22 cellular contexts compared by ENCODE assay signal in genomic region chr9:129637673-129638439, GRCh38. TPM values are rescaled to one million over a fixed set of nuclear protein-coding genes. Genes with fewer than 3 reads are reported as not detected.
A peak's percentile ranks its signal among the peaks of the same experiment; 100 is the strongest.
DNase-seq lines count a peak whose midpoint lies in the region; ATAC-seq, FAIRE-seq and TF ChIP-seq lines count a peak whose summit lies in the region.
"Had no signal": no experiment of that assay in that cellular context is flagged by ENCODE, and none has a peak within 500 bp of the region (broad histone marks: within the 10 kb centered on the region; RNA-seq: fewer than 3 reads in every experiment).

No MANE protein-coding gene starts in this region.

- no peak overlapping the region for H2BK5ac ChIP-seq in IMR-90 (ENCODE audit: low read depth, low read length, poor library complexity, severe bottlenecking)

- H2BK120ac ChIP-seq in IMR-90 (ENCODE audit: low read depth, low read length), result no peak overlapping the region

- no peak overlapping the region for H4K91ac ChIP-seq in IMR-90 (ENCODE audit: insufficient read depth, low read depth, low read length)

- TF ChIP-seq RAD21 in IMR-90 (IDR thresholded peaks at IDR 0.05; ENCODE audit: low read length) (no peak), K562 (CRISPR knock-in tag; conservative IDR thresholded peaks at IDR 0.05 in 1 of 2, IDR thresholded peaks at IDR 0.05 in 1 of 2) (no peak)

- dilution Hi-C loops in IMR-90 (cut with HindIII; ENCODE audit: low sequenced_read_pairs, unreplicated experiment), result no loop called here

- FAIRE-seq in K562 (lab: Jason Lieb, UNC), result no peak
- FAIRE-seq: islet of Langerhans had no signal

- H3K9ac ChIP-seq in IMR-90 (ENCODE audit: low read depth, low read length) (no peak overlapping the region), K562 (ENCODE audit: insufficient read depth in 1 of 2, low read depth in 2 of 2, low read length in 2 of 2) (no peak overlapping the region)

- no peak overlapping the region for H3K4ac ChIP-seq in IMR-90 (ENCODE audit: low read depth, low read length)

- H2AK5ac ChIP-seq in IMR-90 (ENCODE audit: low read depth, low read length), result no peak overlapping the region

- intact Hi-C loops in Right ventricle myocardium superior (cut with DNase I) (no loop called here), IMR-90 (cut with micrococcal nuclease) (no loop called here), K562 (cut with micrococcal nuclease) (no loop called here), spleen (cut with DNase I; ENCODE audit: low total_unique reads) (no loop called here)

- no peak overlapping the region for H3K56ac ChIP-seq in IMR-90 (ENCODE audit: extremely low read depth, insufficient read depth, low read length)

- H4K20me1 ChIP-seq in IMR-90 (ENCODE audit: insufficient read depth, low read length) (peaks cover 82% of the 10 kb centered on the region), K562 (replicated peaks; ENCODE audit: control insufficient read depth, insufficient read depth, low read length) (peaks cover 25% of the 10 kb centered on the region)

- H3K9me1 ChIP-seq in IMR-90 (ENCODE audit: insufficient read depth, low read length) (0 out of 2 replicates have a peak, but pooled peaks cover under 1% of the 10 kb centered on the region), K562 (ENCODE audit: control insufficient read depth, insufficient read depth, low read length) (no peaks in the 10 kb centered on the region)

- TF ChIP-seq POLR2A in IMR-90 (IDR thresholded peaks at IDR 0.05; ENCODE audit: low read depth, low read length), result no peak
- 0 out of 2 replicates have a peak, but pooled peaks have one; percentile 1 for TF ChIP-seq POLR2A in K562 (conservative IDR thresholded peaks at IDR 0.05)
- no peak for TF ChIP-seq POLR2A in spleen (IDR thresholded peaks at IDR 0.05)

- no peak overlapping the region for H4K5ac ChIP-seq in IMR-90 (ENCODE audit: low read depth, low read length)

- H3K4me1 ChIP-seq in cardiac muscle cell (ENCODE audit: low read depth), result peaks cover 8% of the 10 kb centered on the region
- peaks cover 15% of the 10 kb centered on the region for H3K4me1 ChIP-seq in IMR-90 (ENCODE audit: control insufficient read depth, insufficient read depth, low read length)
- peaks cover 0 to 41% of the 10 kb centered on the region in 2 experiments; a peak in 3 of 5 replicates for H3K4me1 ChIP-seq in K562 (replicated peaks in 1 of 2; ENCODE audit: control insufficient read depth in 2 of 2, insufficient read depth in 2 of 2, low read length in 2 of 2)
- peaks cover 15 to 92% (median 55%) of the 10 kb centered on the region in 6 donors for H3K4me1 ChIP-seq in spleen

- H3K9me3 ChIP-seq in cardiac muscle cell (ENCODE audit: low read depth), result no peaks in the 10 kb centered on the region
- no peaks in the 10 kb centered on the region for H3K9me3 ChIP-seq in IMR-90 (ENCODE audit: control insufficient read depth, insufficient read depth, low read length)
- no peaks in the 10 kb centered on the region for H3K9me3 ChIP-seq in K562 (replicated peaks; ENCODE audit: control insufficient read depth, insufficient read depth, low read depth, low read length)
- H3K9me3 ChIP-seq in spleen, result no peaks in the 10 kb centered on the region
- H3K9me3 ChIP-seq: ascending aorta, esophagus muscularis mucosa, heart left ventricle, testis had no signal

- no peak overlapping the region for H4K8ac ChIP-seq in IMR-90 (ENCODE audit: low read depth in 2 of 2, low read length in 2 of 2)

- H2BK15ac ChIP-seq in IMR-90 (ENCODE audit: low read depth, low read length), result no peak overlapping the region

- CTCF ChIA-PET in IMR-90 (lab: Yijun Ruan, JAX), result interaction anchor here (0.8 kb wide), 1 partner anchor 15 kb away, joined by 3 read pairs; no protein-coding TSS in a partner anchor
- CTCF ChIA-PET in K562 (lab: Yijun Ruan, JAX; ENCODE audit: low intra/inter-chr PET ratio), result no interaction called here

- H3K23ac ChIP-seq in IMR-90 (ENCODE audit: low read depth, low read length), result no peak overlapping the region

- in situ Hi-C loops in IMR-90 (cut with MboI; ENCODE audit: low sequenced_read_pairs) (no loop called here), K562 (cut with MboI) (no loop called here)

- H3K4me3 ChIP-seq in cardiac muscle cell (no peak overlapping the region), IMR-90 (ENCODE audit: insufficient read depth, low read depth, low read length) (no peak overlapping the region), K562 (no peak overlapping the region), spleen (no peak overlapping the region)
- H3K4me3 ChIP-seq: ascending aorta, esophagus muscularis mucosa, heart left ventricle, PC-9, testis had no signal

- no peak overlapping the region for H3K14ac ChIP-seq in IMR-90 (replicated peaks; ENCODE audit: low read depth, low read length)

- peaks cover 20% of the 10 kb centered on the region for H3K79me2 ChIP-seq in K562 (ENCODE audit: control insufficient read depth, insufficient read depth, low read length)

- TF ChIP-seq EP300 in K562 (IDR thresholded peaks at IDR 0.05; ENCODE audit: low read length), result no peak

- DNase-seq in cardiac muscle cell (ENCODE audit: low read depth in 1 of 2, low spot score in 1 of 2), result no peak
- no peak for DNase-seq in Right ventricle myocardium superior
- no peak for DNase-seq in IMR-90
- DNase-seq in K562 (ENCODE audit: extremely low read depth in 1 of 4, low spot score in 3 of 4), result no peak
- no peak for DNase-seq in spleen
- DNase-seq: activated CD8-positive, alpha-beta memory T cell treated with anti-CD3 and anti-CD28 coated beads, Interleukin-2, amount 50 U/mL, for 4 hours; heart left ventricle; MM.1S; NCI-H1930; NCI-H524; occipital lobe; PC-9; stimulated activated CD4-positive, alpha-beta T cell treated with anti-CD3 and anti-CD28 coated beads, Interleukin-4, amount 100 ng/mL, for 1 hour; stimulated activated CD8-positive, alpha-beta memory T cell treated with anti-CD3 and anti-CD28 coated beads, Interleukin-4, amount 100 ng/mL, for 48 hours; testis; WERI-Rb-1 had no signal

- H3K27me3 ChIP-seq in cardiac muscle cell (no peaks in the 10 kb centered on the region), IMR-90 (ENCODE audit: control insufficient read depth, insufficient read depth, low read length) (no peaks in the 10 kb centered on the region), K562 (ENCODE audit: control insufficient read depth in 2 of 2, insufficient read depth in 2 of 2, low read length in 2 of 2) (no peaks in the 10 kb centered on the region), spleen (replicated peaks in 1 of 7) (no peaks in the 10 kb centered on the region)
- H3K27me3 ChIP-seq: ascending aorta, esophagus muscularis mucosa, heart left ventricle, testis had no signal

- no peak for ATAC-seq in Right ventricle myocardium superior (ENCODE audit: poor library complexity)
- no peak for ATAC-seq in IMR-90 (ENCODE audit: low read depth)
- no peak for ATAC-seq in K562
- ATAC-seq in HG02938 (IDR thresholded peaks at IDR 0.05; ENCODE audit: unreplicated experiment), result no peak
- ATAC-seq in HG03045 (IDR thresholded peaks at IDR 0.05; ENCODE audit: unreplicated experiment), result no peak
- ATAC-seq in HG03196 (IDR thresholded peaks at IDR 0.05; ENCODE audit: unreplicated experiment), result no peak
- ATAC-seq: heart left ventricle had no signal

- H2AFZ ChIP-seq in IMR-90 (replicated peaks; ENCODE audit: low read length, poor library complexity), result peak overlapping the region; percentile 51
- no peak overlapping the region for H2AFZ ChIP-seq in K562 (ENCODE audit: low read depth, low read length)
- H2AFZ ChIP-seq: PC-9 had no signal

- peak overlapping the region; percentile 16 for H3K27ac ChIP-seq in cardiac muscle cell
- H3K27ac ChIP-seq in IMR-90 (ENCODE audit: insufficient read depth, low read length), result no peak overlapping the region
- H3K27ac ChIP-seq in K562 (ENCODE audit: extremely low read depth, low read depth, low read length), result no peak overlapping the region
- H3K27ac ChIP-seq in spleen, result peak overlapping the region in 5 of 8 donors; percentile 49 to 67 (median 58)
- H3K27ac ChIP-seq: ascending aorta, heart left ventricle, PC-9, WERI-Rb-1 had no signal

- H3K36me3 ChIP-seq in cardiac muscle cell, result peaks cover 25% of the 10 kb centered on the region
- H3K36me3 ChIP-seq in IMR-90 (ENCODE audit: control insufficient read depth, insufficient read depth, low read length), result peaks cover 57% of the 10 kb centered on the region
- H3K36me3 ChIP-seq in K562 (ENCODE audit: control insufficient read depth, insufficient read depth, low read length), result peaks cover 67% of the 10 kb centered on the region; the same call in 2 of the 3 replicates
- peaks cover 0 to 71% (median 65%) of the 10 kb centered on the region in 6 donors for H3K36me3 ChIP-seq in spleen

- H3K4me2 ChIP-seq in IMR-90 (ENCODE audit: low read depth, low read length), result no peak overlapping the region
- H3K4me2 ChIP-seq in K562 (ENCODE audit: insufficient read depth, low read length), result no peak overlapping the region
- H3K4me2 ChIP-seq: PC-9 had no signal

- peaks cover 14 to 84% of the 10 kb centered on the region in 2 experiments for H3K79me1 ChIP-seq in IMR-90 (ENCODE audit: low read depth in 1 of 2, low read length in 2 of 2)

- TF ChIP-seq CTCF in cardiac muscle cell (IDR thresholded peaks at IDR 0.05; ENCODE audit: low read depth, low read length) (no peak), IMR-90 (conservative IDR thresholded peaks at IDR 0.05; ENCODE audit: low read depth, low read length) (no peak), K562 (IDR thresholded peaks at IDR 0.05 in 2 of 3, conservative IDR thresholded peaks at IDR 0.05 in 1 of 3; ENCODE audit: insufficient read depth in 2 of 3, low read depth in 1 of 3, low read length in 3 of 3) (no peak), spleen (IDR thresholded peaks at IDR 0.05 in 8 of 11, conservative IDR thresholded peaks at IDR 0.05 in 3 of 11) (no peak)

- H3K18ac ChIP-seq in IMR-90 (ENCODE audit: low read depth, low read length), result no peak overlapping the region

- no peak overlapping the region for H2BK20ac ChIP-seq in IMR-90 (ENCODE audit: low read depth, low read length)

- WGBS in IMR-90 (ENCODE audit: extremely low coverage in 2 of 2, insufficient read length in 1 of 2), 2 experiments, result 88% methylated on average over 17 of the region's 29 CpGs; no CpG with 5 or more reads in 1 of the 2 experiments
- 85% methylated on average over 29 of the region's 29 CpGs for WGBS in K562 (ENCODE audit: insufficient coverage, low coverage, missing lambda C conversion rate)
- 71 to 84% (median 77%) methylated on average over 24 to 29 of the region's 29 CpGs for WGBS in spleen, 5 donors

- BruUV-seq in IMR-90 (replicated peaks; lab: Mats Ljungman, UMichigan), result TSS peak; percentile 22
- BruUV-seq in K562 (replicated peaks; lab: Mats Ljungman, UMichigan), result no TSS peak

- POLR2A ChIA-PET in IMR-90 (lab: Charles Lee; ENCODE audit: unreplicated experiment), result no interaction called here
- POLR2A ChIA-PET in K562 (lab: Yijun Ruan, JAX), result interaction anchor here (0.5 to 2.3 kb wide), 5 partner anchors 9 to 57 kb away, joined by 3 to 11 read pairs (median 3); partner anchors contain the start of gene NTMT1

- H2AK9ac ChIP-seq in IMR-90 (replicated peaks; ENCODE audit: low read depth, low read length, poor library complexity), result peak overlapping the region; percentile 62

RNA-seq across cellular contexts. Expression of gene ASB6, which starts 4.1 kb away (rescaled TPM):
- total RNA-seq in cardiac muscle cell (23.9 and 24.0 TPM in 2 replicates), Right ventricle myocardium superior (7.9 TPM), IMR-90 (2012; rRNA removed) (9.4 and 9.7 TPM in 2 replicates), K562 (2014; rRNA removed) (12.4 and 15.8 TPM in 2 replicates), K562 (2014; rRNA removed; fragmentation: Illumina TruSeq; extraction: Trizol) (4.1 and 4.9 TPM in 2 replicates), K562 (2015; rRNA removed; fragmentation: Illumina TruSeq; extraction: Trizol) (8.6 TPM in 2 replicates), K562 (2021) (17.1 and 17.3 TPM in 2 replicates), spleen (10 to 100 TPM; 17.2 to 30.8 (median 22.3) TPM)
- polyA plus RNA-seq in cardiac muscle cell (15.0 and 25.2 TPM in 2 replicates), IMR-90 (2012; rRNA removed) (28.9 and 31.4 TPM in 2 replicates), K562 (2011; rRNA removed) (11.3 and 13.1 TPM in 2 replicates), K562 (2014; fragmentation: Illumina TruSeq; extraction: Trizol) (12.8 and 13.1 TPM in 2 replicates), K562 (2014; fragmentation: Nextera tagmentation; extraction: Ambion mirVana) (1 to 10 TPM in 1 of 2 experiments, under 1 TPM in 1; 0.92 to 1.1 TPM), K562 (2014; rRNA removed) (17.8 and 19.5 TPM in 2 replicates), spleen (10 to 100 TPM; 11.5 to 23.2 (median 17.8) TPM)
- polyA plus RNA-seq in IMR-90 (2012; cell fraction: cytosol; rRNA removed), result 22.2 and 27.8 TPM in 2 replicates
- polyA plus RNA-seq in IMR-90 (2012; cell fraction: nucleus; rRNA removed; ENCODE audit: low replicate concordance), result 42.0 and 79.1 TPM in 2 replicates
- 8.0 and 24.6 TPM in 2 replicates for total RNA-seq in K562 (2011; cell fraction: chromatin; rRNA removed; ENCODE audit: low replicate concordance)
- total RNA-seq in K562 (2011; cell fraction: nucleolus; rRNA removed), result 20.2 and 20.4 TPM in 2 replicates
- 10.2 and 12.6 TPM in 2 replicates for total RNA-seq in K562 (2011; cell fraction: nucleoplasm; rRNA removed)
- 10.5 and 18.2 TPM in 2 replicates for polyA plus RNA-seq in K562 (2011; cell fraction: cytosol; rRNA removed)
- 26.0 and 42.0 TPM in 2 replicates for polyA plus RNA-seq in K562 (2011; cell fraction: nucleus; rRNA removed)
- 11.4 and 12.4 TPM in 2 replicates for polyA plus RNA-seq in K562 (2012)
- polyA minus RNA-seq in K562 (2011; rRNA and poly(A)+ RNA removed), result 3.6 and 4.9 TPM in 2 replicates
- polyA minus RNA-seq in K562 (2011; cell fraction: cytosol; rRNA and poly(A)+ RNA removed), result 5.0 and 6.1 TPM in 2 replicates
- polyA minus RNA-seq in K562 (2011; cell fraction: nucleus; rRNA and poly(A)+ RNA removed), result 7.3 and 9.0 TPM in 2 replicates

RNA-seq across cellular contexts. Expression of gene NTMT1, which starts 11.9 kb away (rescaled TPM):
- total RNA-seq in cardiac muscle cell (35.2 and 36.1 TPM in 2 replicates), Right ventricle myocardium superior (66.7 TPM), IMR-90 (2012; rRNA removed) (67.8 and 68.1 TPM in 2 replicates), K562 (2014; rRNA removed) (116 and 120 TPM in 2 replicates), K562 (2014; rRNA removed; fragmentation: Illumina TruSeq; extraction: Trizol) (49.6 and 59.2 TPM in 2 replicates), K562 (2015; rRNA removed; fragmentation: Illumina TruSeq; extraction: Trizol) (74.3 and 78.1 TPM in 2 replicates), K562 (2021) (108 and 110 TPM in 2 replicates), spleen (10 to 100 TPM; 22.8 to 49.3 (median 35.8) TPM)
- polyA plus RNA-seq in cardiac muscle cell (77.6 and 86.0 TPM in 2 replicates), IMR-90 (2012; rRNA removed) (88.1 and 108 TPM in 2 replicates), K562 (2011; rRNA removed) (74.7 and 79.2 TPM in 2 replicates), K562 (2014; fragmentation: Illumina TruSeq; extraction: Trizol) (80.6 and 113 TPM in 2 replicates), K562 (2014; fragmentation: Nextera tagmentation; extraction: Ambion mirVana) (10 to 100 TPM; 42.1 to 67.0 TPM), K562 (2014; rRNA removed) (111 and 121 TPM in 2 replicates), spleen (10 to 100 TPM; 24.8 to 50.5 (median 39.1) TPM)
- 57.5 and 92.6 TPM in 2 replicates for polyA plus RNA-seq in IMR-90 (2012; cell fraction: cytosol; rRNA removed)
- polyA plus RNA-seq in IMR-90 (2012; cell fraction: nucleus; rRNA removed; ENCODE audit: low replicate concordance), result 56.2 and 66.4 TPM in 2 replicates
- total RNA-seq in K562 (2011; cell fraction: chromatin; rRNA removed; ENCODE audit: low replicate concordance), result 28.6 and 94.1 TPM in 2 replicates
- total RNA-seq in K562 (2011; cell fraction: nucleolus; rRNA removed), result 70.3 and 71.4 TPM in 2 replicates
- total RNA-seq in K562 (2011; cell fraction: nucleoplasm; rRNA removed), result 51.0 and 57.9 TPM in 2 replicates
- 89.1 and 124 TPM in 2 replicates for polyA plus RNA-seq in K562 (2011; cell fraction: cytosol; rRNA removed)
- 42.9 and 47.3 TPM in 2 replicates for polyA plus RNA-seq in K562 (2011; cell fraction: nucleus; rRNA removed)
- polyA plus RNA-seq in K562 (2012), result 42.1 and 72.6 TPM in 2 replicates
- 34.5 and 60.2 TPM in 2 replicates for polyA minus RNA-seq in K562 (2011; rRNA and poly(A)+ RNA removed)
- 23.4 and 42.2 TPM in 2 replicates for polyA minus RNA-seq in K562 (2011; cell fraction: cytosol; rRNA and poly(A)+ RNA removed)
- 14.7 and 15.7 TPM in 2 replicates for polyA minus RNA-seq in K562 (2011; cell fraction: nucleus; rRNA and poly(A)+ RNA removed)

RNA-seq across cellular contexts. Expression of gene C9orf50, which starts 17.0 kb away (rescaled TPM):
- 1.8 and 2.5 TPM in 2 replicates for total RNA-seq in cardiac muscle cell
- polyA plus RNA-seq in cardiac muscle cell, result 2.9 and 4.3 TPM in 2 replicates
- not detected for total RNA-seq in Right ventricle myocardium superior
- total RNA-seq in IMR-90 (2012; rRNA removed), result not detected in 2 replicates
- 0.09 and 0.20 TPM in 2 replicates for polyA plus RNA-seq in IMR-90 (2012; rRNA removed)
- polyA plus RNA-seq in IMR-90 (2012; cell fraction: cytosol; rRNA removed), result 0.06 and 0.19 TPM in 2 replicates
- polyA plus RNA-seq in IMR-90 (2012; cell fraction: nucleus; rRNA removed; ENCODE audit: low replicate concordance), result 0.42 and 0.54 TPM in 2 replicates
- not detected in 2 replicates for total RNA-seq in K562 (2011; cell fraction: chromatin; rRNA removed; ENCODE audit: low replicate concordance)
- total RNA-seq in K562 (2011; cell fraction: nucleolus; rRNA removed), result not detected in 2 replicates
- not detected in 2 replicates for total RNA-seq in K562 (2011; cell fraction: nucleoplasm; rRNA removed)
- 0.12 TPM in 1 of 2 replicates, not detected in the other for total RNA-seq in K562 (2014; rRNA removed)
- not detected in 2 replicates for total RNA-seq in K562 (2014; rRNA removed; fragmentation: Illumina TruSeq; extraction: Trizol)
- not detected in 2 replicates for total RNA-seq in K562 (2015; rRNA removed; fragmentation: Illumina TruSeq; extraction: Trizol)
- not detected in 2 replicates for total RNA-seq in K562 (2021)
- polyA plus RNA-seq in K562 (2011; rRNA removed), result not detected in 2 replicates
- not detected in 2 replicates for polyA plus RNA-seq in K562 (2011; cell fraction: cytosol; rRNA removed)
- not detected in 2 replicates for polyA plus RNA-seq in K562 (2011; cell fraction: nucleus; rRNA removed)
- polyA plus RNA-seq in K562 (2012), result not detected in 2 replicates
- polyA plus RNA-seq in K562 (2014; fragmentation: Illumina TruSeq; extraction: Trizol), result not detected in 2 replicates
- not detected for polyA plus RNA-seq in K562 (2014; fragmentation: Nextera tagmentation; extraction: Ambion mirVana)
- not detected in 2 replicates for polyA plus RNA-seq in K562 (2014; rRNA removed)
- not detected in 2 replicates for polyA minus RNA-seq in K562 (2011; rRNA and poly(A)+ RNA removed)
- polyA minus RNA-seq in K562 (2011; cell fraction: cytosol; rRNA and poly(A)+ RNA removed), result not detected in 2 replicates
- not detected in 2 replicates for polyA minus RNA-seq in K562 (2011; cell fraction: nucleus; rRNA and poly(A)+ RNA removed)
- under 1 TPM in 1 of 7 donors, not detected in 6; 0.22 TPM for total RNA-seq in spleen
- under 1 TPM; 0.12 to 0.46 (median 0.16) TPM for polyA plus RNA-seq in spleen
- total RNA-seq: ascending aorta, heart left ventricle, occipital lobe, PC-9 had no signal
- polyA plus RNA-seq: heart left ventricle had no signal

RNA-seq across cellular contexts. Expression of gene PRRX2, which starts 27.6 kb away (rescaled TPM):
- total RNA-seq in cardiac muscle cell (1.6 and 10.2 TPM in 2 replicates), Right ventricle myocardium superior (0.89 TPM), IMR-90 (2012; rRNA removed) (12.7 and 13.1 TPM in 2 replicates), K562 (2014; rRNA removed) (not detected in 2 replicates), K562 (2014; rRNA removed; fragmentation: Illumina TruSeq; extraction: Trizol) (not detected in 2 replicates), K562 (2015; rRNA removed; fragmentation: Illumina TruSeq; extraction: Trizol) (not detected in 2 replicates), K562 (2021) (not detected in 2 replicates), spleen (under 1 TPM in 2 of 7 donors, not detected in 5; 0.47 to 0.54 TPM)
- polyA plus RNA-seq in cardiac muscle cell (3.0 and 9.5 TPM in 2 replicates), IMR-90 (2012; rRNA removed) (35.5 and 45.9 TPM in 2 replicates), K562 (2011; rRNA removed) (not detected in 2 replicates), K562 (2014; fragmentation: Illumina TruSeq; extraction: Trizol) (not detected in 2 replicates), K562 (2014; fragmentation: Nextera tagmentation; extraction: Ambion mirVana) (not detected), K562 (2014; rRNA removed) (0.21 TPM in 1 of 2 replicates, not detected in the other), spleen (1 to 10 TPM in 1 of 3 donors, under 1 TPM in 2; 0.32 to 1.5 (median 0.83) TPM)
- 19.5 and 46.6 TPM in 2 replicates for polyA plus RNA-seq in IMR-90 (2012; cell fraction: cytosol; rRNA removed)
- polyA plus RNA-seq in IMR-90 (2012; cell fraction: nucleus; rRNA removed; ENCODE audit: low replicate concordance), result 10.2 and 29.0 TPM in 2 replicates
- not detected in 2 replicates for total RNA-seq in K562 (2011; cell fraction: chromatin; rRNA removed; ENCODE audit: low replicate concordance)
- not detected in 2 replicates for total RNA-seq in K562 (2011; cell fraction: nucleolus; rRNA removed)
- not detected in 2 replicates for total RNA-seq in K562 (2011; cell fraction: nucleoplasm; rRNA removed)
- 0.18 TPM in 1 of 2 replicates, not detected in the other for polyA plus RNA-seq in K562 (2011; cell fraction: cytosol; rRNA removed)
- polyA plus RNA-seq in K562 (2011; cell fraction: nucleus; rRNA removed), result 0.13 TPM in 1 of 2 replicates, not detected in the other
- polyA plus RNA-seq in K562 (2012), result not detected in 2 replicates
- polyA minus RNA-seq in K562 (2011; rRNA and poly(A)+ RNA removed), result not detected in 2 replicates
- polyA minus RNA-seq in K562 (2011; cell fraction: cytosol; rRNA and poly(A)+ RNA removed), result not detected in 2 replicates
- polyA minus RNA-seq in K562 (2011; cell fraction: nucleus; rRNA and poly(A)+ RNA removed), result not detected in 2 replicates

Comparison
In these comparisons a context has a peak if more than half of its experiments do, and no peak if none do; other contexts are left out.
1. H3K27ac ChIP-seq: peak in cardiac muscle cell (single experiment) and spleen (5 of 8); none in IMR-90 (single experiment) and K562 (single experiment).